Comparison of ENCODE assay signal across 10 cellular contexts in genomic region chr13:105863300-105863699, GRCh38.
"Had no signal": no experiment of that assay in that cellular context is flagged by ENCODE, and none has a peak within 500 bp of the region (broad histone marks: within the 10 kb centered on the region; RNA-seq: fewer than 3 reads in every experiment).

No MANE protein-coding gene starts in this region.

- H3K4me3 Mint-ChIP-seq: GM23338, H9, HFFc6 had no signal

- H3K27ac Mint-ChIP-seq: GM23338, H9, HFFc6 had no signal

- H3K27ac ChIP-seq: GM23248 had no signal

- H2AFZ ChIP-seq: GM23248, GM23338 had no signal

- H3K4me1 Mint-ChIP-seq: GM23338, H9 had no signal

- DNase-seq: GM23248, GOT3, H7, H9, HCEC 1CT, HFFc6 had no signal

- FAIRE-seq: H1 had no signal

- H3K9me3 ChIP-seq: HAP-1 had no signal

- H3K4me2 ChIP-seq: GM23338 had no signal

- H3K36me3 ChIP-seq: HAP-1 had no signal

- H3K9me3 Mint-ChIP-seq: GM23338, H9 had no signal

- ATAC-seq: GM23338, HCT116 had no signal

- H3K4me3 ChIP-seq: GM23248, GM23338, HAP-1 had no signal

- H3K9ac ChIP-seq: GM23248 had no signal
